In genomic region chrX:19127649-19128168, GRCh38 we compare ENCODE assay signal across 18 cellular contexts. TPM values are rescaled to one million over a fixed set of nuclear protein-coding genes. Genes with fewer than 3 reads are reported as not detected.
DNase-seq lines count a peak whose midpoint lies in the region; ATAC-seq and TF ChIP-seq lines count a peak whose summit lies in the region.
"Had no signal": no experiment of that assay in that cellular context is flagged by ENCODE, and none has a peak within 500 bp of the region (broad histone marks: within the 10 kb centered on the region; RNA-seq: fewer than 3 reads in every experiment).

No MANE protein-coding gene starts in this region.

- intact Hi-C loops in posterior vena cava (cut with DNase I) (no loop called here), PC-9 (cut with micrococcal nuclease; ENCODE audit: unreplicated experiment) (no loop called here)

- H3F3A ChIP-seq in PC-9 (ENCODE audit: insufficient read depth, low read depth), result no peaks in the 10 kb centered on the region

- H2AFZ ChIP-seq in PC-9, result no peak overlapping the region

- no peaks in the 10 kb centered on the region for H3K4me1 ChIP-seq in PC-9 (replicated peaks; ENCODE audit: insufficient read depth)
- H3K4me1 ChIP-seq: foreskin keratinocyte, HAP-1 had no signal

- CTCF ChIA-PET in PC-9 (lab: Charles Lee), result no interaction called here

- H3K9me3 ChIP-seq in PC-9 (ENCODE audit: insufficient read depth, low read depth), result no peaks in the 10 kb centered on the region
- H3K9me3 ChIP-seq: HAP-1, stomach had no signal

- BruUV-seq in PC-9 (replicated peaks; lab: Mats Ljungman, UMichigan), result no TSS peak

- 0 out of 2 replicates have a peak, but pooled peaks cover 5% of the 10 kb centered on the region for H3K27me3 ChIP-seq in PC-9 (ENCODE audit: insufficient read depth, low read depth)

- no peak for TF ChIP-seq CTCF in AG09319 (IDR thresholded peaks at IDR 0.05; ENCODE audit: low read depth, low read length)
- TF ChIP-seq CTCF in NB4 (IDR thresholded peaks at IDR 0.05; ENCODE audit: low read depth, low read length), result no peak
- TF ChIP-seq CTCF in choroid plexus epithelial cell (conservative IDR thresholded peaks at IDR 0.05; ENCODE audit: low read depth, low read length), result no peak
- no peak for TF ChIP-seq CTCF in PC-9 (conservative IDR thresholded peaks at IDR 0.05)

- POLR2A ChIA-PET in PC-9 (lab: Charles Lee; ENCODE audit: unreplicated experiment), result no interaction called here

- ATAC-seq in left lobe of liver, result peak; percentile 65
- no peak for ATAC-seq in HG03469 (IDR thresholded peaks at IDR 0.05; ENCODE audit: unreplicated experiment)
- ATAC-seq: activated CD4-positive, alpha-beta T cell treated with anti-CD3 and anti-CD28 coated beads for 36 hours; foreskin keratinocyte had no signal

- no peaks in the 10 kb centered on the region for H3K9me2 ChIP-seq in PC-9 (ENCODE audit: insufficient read depth)

- no peaks in the 10 kb centered on the region for H3K36me3 ChIP-seq in PC-9 (ENCODE audit: low read depth)
- H3K36me3 ChIP-seq: HAP-1, stomach had no signal

- H3K4me3 ChIP-seq in NB4 (ENCODE audit: low read depth, low read length), result no peak overlapping the region
- no peak overlapping the region for H3K4me3 ChIP-seq in choroid plexus epithelial cell (ENCODE audit: low read depth, low read length)
- H3K4me3 ChIP-seq in PC-9, result no peak overlapping the region
- H3K4me3 ChIP-seq: HAP-1, smooth muscle cell, stomach had no signal

- no peaks in the 10 kb centered on the region for H4K20me1 ChIP-seq in PC-9 (ENCODE audit: insufficient read depth)

- TF ChIP-seq POLR2A in NB4 (IDR thresholded peaks at IDR 0.05; ENCODE audit: extremely low read depth, insufficient read length), result no peak

- peak; percentile 0 for DNase-seq in AG09319 (ENCODE audit: extremely low read depth, low read depth)
- peak; percentile 44 for DNase-seq in NB4 (ENCODE audit: low read depth)
- DNase-seq in choroid plexus epithelial cell (ENCODE audit: low read depth), result peak; percentile 62
- peak; percentile 43 for DNase-seq in left lobe of liver (ENCODE audit: low spot score)
- DNase-seq in stimulated activated CD4-positive, alpha-beta T cell treated with anti-CD3 and anti-CD28 coated beads, Interleukin-12 subunit alpha, Interleukin-12 subunit beta, amount 100 ng/mL, for 4 hours, result no peak
- no peak for DNase-seq in posterior vena cava (ENCODE audit: low spot score)
- DNase-seq in PC-9, result no peak
- DNase-seq: activated CD4-positive, alpha-beta T cell treated with anti-CD3 and anti-CD28 coated beads for 36 hours; activated T-cell treated with anti-CD3 and anti-CD28 coated beads, Interleukin-2, amount 50 U/mL, for 1 hour; NCI-H2029 treated with DMSO at 0.1 percent for 48 hours; NCI-H748 treated with DMSO at 0.1 percent for 48 hours; stomach; T-helper 9 cell had no signal

- H3K4me2 ChIP-seq in PC-9, result no peak overlapping the region
- H3K4me2 ChIP-seq: smooth muscle cell had no signal

- H3K79me2 ChIP-seq in PC-9 (ENCODE audit: low read depth), result no peaks in the 10 kb centered on the region

- H3K27ac ChIP-seq in PC-9, result no peak overlapping the region
- H3K27ac ChIP-seq: foreskin keratinocyte, stomach had no signal

RNA-seq across cellular contexts. Expression of gene ADGRG2, which starts 5.4 kb away (rescaled TPM):
- total RNA-seq in left lobe of liver (1.2 TPM), posterior vena cava (1 to 10 TPM; 1.0 TPM), PC-9 (2021) (0.20 and 0.22 TPM in 2 replicates)
- total RNA-seq: activated CD4-positive, alpha-beta T cell treated with anti-CD3 and anti-CD28 coated beads for 36 hours; B cell had no signal

Comparison
In these comparisons a context has a peak if more than half of its experiments do, and no peak if none do; other contexts are left out.
1. DNase-seq: peak in AG09319 (single experiment), NB4 (single experiment), choroid plexus epithelial cell (single experiment) and left lobe of liver (single experiment); none in stimulated activated CD4-positive, alpha-beta T cell treated with anti-CD3 and anti-CD28 coated beads, Interleukin-12 subunit alpha, Interleukin-12 subunit beta, amount 100 ng/mL, for 4 hours (single experiment), posterior vena cava (single experiment) and PC-9 (0 of 2).